ENCODE assay signal across 19 cellular contexts in genomic region chr3:14866627-14867026, GRCh38. TPM values are rescaled to one million over a fixed set of nuclear protein-coding genes. Genes with fewer than 3 reads are reported as not detected.
DNase-seq lines count a peak whose midpoint lies in the region; ATAC-seq and TF ChIP-seq lines count a peak whose summit lies in the region.
"Had no signal": no experiment of that assay in that cellular context is flagged by ENCODE, and none has a peak within 500 bp of the region (broad histone marks: within the 10 kb centered on the region; RNA-seq: fewer than 3 reads in every experiment).

No MANE protein-coding gene starts in this region.

- H3K27me3 ChIP-seq in spleen (replicated peaks in 1 of 7): no peaks in the 10 kb centered on the region
- H3K27me3 ChIP-seq: BE2C, BLaER1 had no signal

- H3K36me3 ChIP-seq in spleen: peaks cover 0 to 18% (median 0%) of the 10 kb centered on the region in 6 donors
- H3K36me3 ChIP-seq: BE2C, BLaER1 had no signal

- TF ChIP-seq POLR2A in spleen (IDR thresholded peaks at IDR 0.05): no peak

- peak overlapping the region in 2 of 8 donors; percentile 2 to 31 for H3K27ac ChIP-seq in spleen
- H3K27ac ChIP-seq: BLaER1 had no signal

- H3K4me1 ChIP-seq in spleen: peaks cover 8 to 69% (median 31%) of the 10 kb centered on the region in 6 donors
- H3K4me1 ChIP-seq: BE2C had no signal

- TF ChIP-seq CTCF in chondrocyte (IDR thresholded peaks at IDR 0.05) (no peak), spleen (IDR thresholded peaks at IDR 0.05 in 8 of 11, conservative IDR thresholded peaks at IDR 0.05 in 3 of 11) (no peak)

- no peak overlapping the region for H3K4me3 ChIP-seq in spleen
- H3K4me3 ChIP-seq: BLaER1 had no signal

- DNase-seq in chondrocyte (ENCODE audit: low spot score): peak; percentile 58
- peak; percentile 24 for DNase-seq in spleen
- no peak for DNase-seq in D341Med (ENCODE audit: low spot score)
- no peak for DNase-seq in GM19240 (ENCODE audit: insufficient read length, low spot score)
- DNase-seq: 8988T; ACHN; BE2C; C1 segment of cervical spinal cord; CD4-positive, alpha-beta memory T cell; CD4-positive, CD25-positive, alpha-beta regulatory T cell; COR-L47; DMS79 treated with DMSO at 0.1 percent for 48 hours; GF-D8 had no signal

- H3K4me3 Mint-ChIP-seq in chondrocyte (ENCODE audit: unreplicated experiment): no peak overlapping the region
- H3K4me3 Mint-ChIP-seq: CD14-positive monocyte; CD4-positive, alpha-beta memory T cell; CD4-positive, CD25-positive, alpha-beta regulatory T cell; CD8-positive, alpha-beta memory T cell had no signal

- H3K9me3 ChIP-seq in spleen: no peaks in the 10 kb centered on the region
- H3K9me3 ChIP-seq: BE2C, BLaER1 had no signal

- ATAC-seq in HG02763 (IDR thresholded peaks at IDR 0.05; ENCODE audit: unreplicated experiment): no peak

- peaks cover 41% of the 10 kb centered on the region for H3K27me3 Mint-ChIP-seq in chondrocyte (ENCODE audit: low read depth)

- intact Hi-C loops in spleen (cut with DNase I; ENCODE audit: low total_unique reads): no loop called here

- no peaks in the 10 kb centered on the region for H3K36me3 Mint-ChIP-seq in chondrocyte (ENCODE audit: low read depth)
- H3K36me3 Mint-ChIP-seq: CD14-positive monocyte; CD4-positive, alpha-beta memory T cell; CD4-positive, CD25-positive, alpha-beta regulatory T cell; CD8-positive, alpha-beta memory T cell had no signal

- no peaks in the 10 kb centered on the region for H3K4me1 Mint-ChIP-seq in chondrocyte (ENCODE audit: low read depth)
- H3K4me1 Mint-ChIP-seq: CD4-positive, alpha-beta memory T cell; CD4-positive, CD25-positive, alpha-beta regulatory T cell; CD8-positive, alpha-beta memory T cell had no signal

- H3K9me3 Mint-ChIP-seq in chondrocyte (ENCODE audit: low read depth): no peaks in the 10 kb centered on the region
- H3K9me3 Mint-ChIP-seq: CD14-positive monocyte; CD4-positive, CD25-positive, alpha-beta regulatory T cell; CD8-positive, alpha-beta memory T cell had no signal

- 60 to 93% (median 70%) methylated on average over 5 of the region's 5 CpGs for WGBS in spleen, 5 donors

- H3K27ac Mint-ChIP-seq in chondrocyte (ENCODE audit: unreplicated experiment): no peak overlapping the region
- H3K27ac Mint-ChIP-seq: CD14-positive monocyte; CD4-positive, alpha-beta memory T cell; CD4-positive, CD25-positive, alpha-beta regulatory T cell; CD8-positive, alpha-beta memory T cell had no signal

RNA-seq across cellular contexts. Expression of gene FGD5, which starts 47.9 kb away (rescaled TPM):
- 0.22 to 0.46 TPM (median 0.28 TPM) in 3 replicates for total RNA-seq in chondrocyte
- total RNA-seq in spleen: 100 to 1,000 TPM in 2 of 7 donors, 10 to 100 TPM in 5; 62.5 to 145 (median 68.7) TPM
- 10 to 100 TPM in 1 of 3 donors, 1 to 10 TPM in 2; 6.0 to 18.3 (median 6.7) TPM for polyA plus RNA-seq in spleen
- total RNA-seq: A673; CD8-positive, alpha-beta memory T cell had no signal
- polyA plus RNA-seq: AG04450; CD14-positive monocyte; CD4-positive, alpha-beta memory T cell; CD8-positive, alpha-beta memory T cell had no signal

Comparison
In these comparisons a context has a peak if more than half of its experiments do, and no peak if none do; other contexts are left out.
1. DNase-seq: peak in chondrocyte (single experiment) and spleen (single experiment); none in D341Med (single experiment) and GM19240 (single experiment).
2. RNA of gene FGD5, which starts 47.9 kb away (total RNA-seq): 62.5 to 145 TPM in spleen; 0.22 to 0.46 TPM in chondrocyte; every median in the first group is over 10 times any median in the second.